In genomic region chr7:96321670-96322372, GRCh38 we compare ENCODE assay signal across 1 cellular context.
A peak's percentile ranks its signal among the peaks of the same experiment; 100 is the strongest.
TF ChIP-seq lines count a peak whose summit lies in the region.

A gene with protein sequence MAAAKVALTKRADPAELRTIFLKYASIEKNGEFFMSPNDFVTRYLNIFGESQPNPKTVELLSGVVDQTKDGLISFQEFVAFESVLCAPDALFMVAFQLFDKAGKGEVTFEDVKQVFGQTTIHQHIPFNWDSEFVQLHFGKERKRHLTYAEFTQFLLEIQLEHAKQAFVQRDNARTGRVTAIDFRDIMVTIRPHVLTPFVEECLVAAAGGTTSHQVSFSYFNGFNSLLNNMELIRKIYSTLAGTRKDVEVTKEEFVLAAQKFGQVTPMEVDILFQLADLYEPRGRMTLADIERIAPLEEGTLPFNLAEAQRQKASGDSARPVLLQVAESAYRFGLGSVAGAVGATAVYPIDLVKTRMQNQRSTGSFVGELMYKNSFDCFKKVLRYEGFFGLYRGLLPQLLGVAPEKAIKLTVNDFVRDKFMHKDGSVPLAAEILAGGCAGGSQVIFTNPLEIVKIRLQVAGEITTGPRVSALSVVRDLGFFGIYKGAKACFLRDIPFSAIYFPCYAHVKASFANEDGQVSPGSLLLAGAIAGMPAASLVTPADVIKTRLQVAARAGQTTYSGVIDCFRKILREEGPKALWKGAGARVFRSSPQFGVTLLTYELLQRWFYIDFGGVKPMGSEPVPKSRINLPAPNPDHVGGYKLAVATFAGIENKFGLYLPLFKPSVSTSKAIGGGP (minus strand): TSS chr7:96322098. CDS start chr7:96321956, 142 bp downstream.

TF ChIP-seq in HCT116, 20 proteins besides CTCF, POLR2A, EP300 and RAD21:
- TF ChIP-seq EGR1 (IDR thresholded peaks at IDR 0.05; ENCODE audit: low read depth), result peak; percentile 56; the same call in 1 of the 2 replicates
- peak; percentile 58 for TF ChIP-seq TCF7L2 (IDR thresholded peaks at IDR 0.05; ENCODE audit: borderline replicate concordance, extremely low read depth, insufficient read depth, insufficient read length)
- TF ChIP-seq EZH2phosphoT487 (IDR thresholded peaks at IDR 0.05; ENCODE audit: borderline replicate concordance), result no peak
- TF ChIP-seq SP1 (IDR thresholded peaks at IDR 0.05; ENCODE audit: low read depth), result peak; percentile 84
- TF ChIP-seq MAX (IDR thresholded peaks at IDR 0.05), result peak; percentile 97
- no peak for TF ChIP-seq ZNF274 (IDR thresholded peaks at IDR 0.05; ENCODE audit: low read depth, low read length)
- TF ChIP-seq ZFX (IDR thresholded peaks at IDR 0.05), result peak; percentile 90
- peak; percentile 80 for TF ChIP-seq SIN3A (IDR thresholded peaks at IDR 0.05; ENCODE audit: low read depth)
- TF ChIP-seq SRF (IDR thresholded peaks at IDR 0.05; ENCODE audit: low read depth), result no peak
- TF ChIP-seq ZBTB33 (IDR thresholded peaks at IDR 0.05; ENCODE audit: extremely low read depth, insufficient replicate concordance, low read length), result no peak
- TF ChIP-seq REST (IDR thresholded peaks at IDR 0.05; ENCODE audit: low read depth), result peak; percentile 89
- no peak for TF ChIP-seq CEBPB (IDR thresholded peaks at IDR 0.05; ENCODE audit: low read depth)
- TF ChIP-seq POLR2AphosphoS5 (IDR thresholded peaks at IDR 0.05; ENCODE audit: low read depth, low read length), result peak; percentile 56
- TF ChIP-seq YY1 (IDR thresholded peaks at IDR 0.05; ENCODE audit: extremely low read depth, insufficient replicate concordance, low read depth, low read length), result peak; percentile 41
- TF ChIP-seq ELF1 (IDR thresholded peaks at IDR 0.05; ENCODE audit: borderline replicate concordance, low read depth), result no peak
- TF ChIP-seq CBX3 (IDR thresholded peaks at IDR 0.05; ENCODE audit: low read depth), result 0 out of 2 replicates have a peak, but pooled peaks have one; percentile 62
